9 cellular contexts compared by ENCODE assay signal in genomic region chr14:20782280-20782890, GRCh38. TPM values are rescaled to one million over a fixed set of nuclear protein-coding genes. Genes with fewer than 3 reads are reported as not detected.
DNase-seq lines count a peak whose midpoint lies in the region; ATAC-seq and TF ChIP-seq lines count a peak whose summit lies in the region.
"Had no signal": no experiment of that assay in that cellular context is flagged by ENCODE, and none has a peak within 500 bp of the region (broad histone marks: within the 10 kb centered on the region; RNA-seq: fewer than 3 reads in every experiment).

No MANE protein-coding gene starts in this region.

- H3K9me3 ChIP-seq in left lung (no peaks in the 10 kb centered on the region), Caco-2 (no peaks in the 10 kb centered on the region)
- H3K9me3 ChIP-seq: body of pancreas had no signal

- POLR2A ChIA-PET in T-cell (lab: Charles Lee) = interaction anchor here in 1 of 2 donors (0.6 to 1.0 kb wide), 2 partner anchors 14 to 1751 kb away, joined by 3 to 4 read pairs; no protein-coding TSS in a partner anchor
- POLR2A ChIA-PET in Caco-2 (lab: Charles Lee) = no interaction called here

- H3K27me3 Mint-ChIP-seq in T-cell (no peaks in the 10 kb centered on the region), Caco-2 (ENCODE audit: insufficient read depth, unreplicated experiment) (no peaks in the 10 kb centered on the region)

- H3K27ac Mint-ChIP-seq in T-cell (peak overlapping the region; percentile 95 to 99), Caco-2 (ENCODE audit: unreplicated experiment) (no peak overlapping the region)

- peak overlapping the region; percentile 63 for H3K4me3 ChIP-seq in GM12864 (ENCODE audit: low read depth, low read length)
- peak overlapping the region in 1 of 2 donors; percentile 23 for H3K4me3 ChIP-seq in left lung
- no peak overlapping the region for H3K4me3 ChIP-seq in Caco-2 (ENCODE audit: low read depth, low read length)
- H3K4me3 ChIP-seq: body of pancreas had no signal

- no TSS peak for BruUV-seq in Caco-2 (replicated peaks; lab: Mats Ljungman, UMichigan)

- intact Hi-C loops in left lung (cut with DNase I) = no loop called here
- intact Hi-C loops in Caco-2 (cut with micrococcal nuclease; ENCODE audit: unreplicated experiment) = no loop called here

- ATAC-seq in HG02588 (IDR thresholded peaks at IDR 0.05; ENCODE audit: unreplicated experiment) (peak; percentile 60), T-cell (replicated peaks in 1 of 4) (peak; percentile 76 to 88 (median 84)), left lung (peak; percentile 85)
- ATAC-seq: body of pancreas had no signal

- H3K27me3 ChIP-seq in left lung = no peaks in the 10 kb centered on the region
- H3K27me3 ChIP-seq in Caco-2 (replicated peaks; ENCODE audit: control insufficient read depth, insufficient read depth, low read length) = no peaks in the 10 kb centered on the region
- H3K27me3 ChIP-seq: body of pancreas had no signal

- CTCF ChIA-PET in T-cell (lab: Charles Lee) (interaction anchor here in 1 of 2 donors (0.7 kb wide), 1 partner anchor 92 kb away, joined by 3 read pairs; no protein-coding TSS in a partner anchor), Caco-2 (lab: Charles Lee) (no interaction called here)

- peaks cover 0 to 45% of the 10 kb centered on the region in 2 donors for H3K4me1 ChIP-seq in left lung
- peaks cover 11% of the 10 kb centered on the region for H3K4me1 ChIP-seq in Caco-2
- H3K4me1 ChIP-seq: body of pancreas had no signal

- H3K36me3 ChIP-seq in left lung (no peaks in the 10 kb centered on the region), Caco-2 (ENCODE audit: control insufficient read depth, insufficient read depth, low read length) (no peaks in the 10 kb centered on the region)

- H3K4me1 Mint-ChIP-seq in T-cell (peaks cover 37 to 48% (median 41%) of the 10 kb centered on the region in 3 donors), Caco-2 (ENCODE audit: low read depth, unreplicated experiment) (peaks cover 14% of the 10 kb centered on the region)

- peak overlapping the region; percentile 66 to 68 (median 67) for H3K4me3 Mint-ChIP-seq in T-cell
- no peak overlapping the region for H3K4me3 Mint-ChIP-seq in Caco-2 (ENCODE audit: unreplicated experiment)

- H3K9me3 Mint-ChIP-seq in T-cell = no peaks in the 10 kb centered on the region
- H3K9me3 Mint-ChIP-seq in Caco-2 (ENCODE audit: unreplicated experiment) = no peaks in the 10 kb centered on the region

- no peak for TF ChIP-seq CTCF in GM12864 (IDR thresholded peaks at IDR 0.05; ENCODE audit: low read depth, low read length, missing control alignments)
- TF ChIP-seq CTCF in left lung (IDR thresholded peaks at IDR 0.05) = no peak
- TF ChIP-seq CTCF in Caco-2 (IDR thresholded peaks at IDR 0.05; ENCODE audit: insufficient read depth in 1 of 2, low read depth in 1 of 2, low read length in 1 of 2, severe bottlenecking in 1 of 2, unreplicated experiment in 1 of 2) = no peak

- no peak for DNase-seq in GM12864 (ENCODE audit: low read depth)
- peak in 7 of 34 experiments; percentile 2 to 13 (median 6) for DNase-seq in T-cell
- no peak for DNase-seq in left lung
- DNase-seq in T-helper 9 cell = no peak
- no peak for DNase-seq in Caco-2
- DNase-seq in effector CD8-positive, alpha-beta T cell (lab: John Stamatoyannopoulos, UW) = no peak
- DNase-seq in NCI-H526 treated with DMSO at 0.1 percent for 48 hours (lab: John Stamatoyannopoulos, UW) = no peak

- H3K36me3 Mint-ChIP-seq in T-cell = no peaks in the 10 kb centered on the region
- no peaks in the 10 kb centered on the region for H3K36me3 Mint-ChIP-seq in Caco-2 (ENCODE audit: insufficient read depth, unreplicated experiment)

- H3K27ac ChIP-seq in left lung = peak overlapping the region; percentile 64 to 87

RNA-seq across cellular contexts. Expression of gene RNASE6, which starts 1.3 kb away (rescaled TPM):
- total RNA-seq in T-cell (1 to 10 TPM in 4 of 5 donors, under 1 TPM in 1; 0.91 to 2.1 (median 1.3) TPM), left lung (10 to 100 TPM; 14.7 to 20.6 TPM), Caco-2 (2022) (not detected in 2 replicates)

RNA-seq across cellular contexts. Expression of gene EDDM3B, which starts 14.2 kb away (rescaled TPM):
- not detected for total RNA-seq in T-cell
- total RNA-seq in left lung = not detected
- total RNA-seq in Caco-2 (2022) = not detected in 2 replicates
- total RNA-seq: body of pancreas had no signal

RNA-seq across cellular contexts. Expression of gene RNASE1, which starts 20.3 kb away (rescaled TPM):
- total RNA-seq in T-cell = 1 to 10 TPM in 3 of 5 donors, not detected in 2; 1.5 to 2.3 (median 2.0) TPM
- total RNA-seq in left lung = 1,000 to 10,000 TPM in 1 of 2 donors, 100 to 1,000 TPM in 1; 518 to 1,326 TPM
- total RNA-seq in Caco-2 (2022) = 1.2 and 1.5 TPM in 2 replicates

RNA-seq across cellular contexts. Expression of gene EDDM3A, which starts 36.7 kb away (rescaled TPM):
- total RNA-seq in T-cell (not detected), left lung (not detected), Caco-2 (2022) (not detected in 2 replicates)
- total RNA-seq: body of pancreas had no signal

Comparison
In these comparisons a context has a peak if more than half of its experiments do, and no peak if none do; other contexts are left out.
1. RNA of gene RNASE6, which starts 1.3 kb away (total RNA-seq): 14.7 to 20.6 TPM in left lung; 0.91 to 2.1 TPM in T-cell and not detected in Caco-2; every median in the first group is over 4 times any median in the second.
2. RNA of gene RNASE1, which starts 20.3 kb away (total RNA-seq): 518 to 1,326 TPM in left lung; 1.2 to 1.5 TPM in Caco-2 and 1.5 to 2.3 TPM in T-cell; every median in the first group is over 100 times any median in the second.
3. Peak in every context shown above with its lines, with median percentiles within 50 percentile points of each other: ATAC-seq.